21 cellular contexts compared by ENCODE assay signal in the genomic region with DNA sequence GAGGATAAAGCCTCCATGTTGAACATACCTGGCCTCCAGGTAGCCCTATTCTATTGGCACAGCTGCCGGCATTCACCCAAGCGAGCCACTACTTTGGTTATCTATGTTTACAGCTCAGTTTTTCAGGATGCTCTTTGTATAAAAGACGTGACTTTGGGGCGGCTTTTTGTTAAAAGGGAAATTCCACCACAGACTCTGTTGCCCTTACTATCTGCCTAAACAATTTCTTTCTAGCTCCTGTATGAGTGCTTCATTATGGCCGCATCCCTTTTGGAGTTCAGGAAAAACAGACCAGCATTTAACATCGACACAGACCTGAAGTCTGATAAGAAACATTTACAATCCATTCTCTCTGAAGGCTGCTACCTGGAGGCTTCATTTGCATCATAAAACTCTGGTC. TPM values are rescaled to one million over a fixed set of nuclear protein-coding genes. Genes with fewer than 3 reads are reported as not detected.
DNase-seq lines count a peak whose midpoint lies in the region; ATAC-seq and TF ChIP-seq lines count a peak whose summit lies in the region.
"Had no signal": no experiment of that assay in that cellular context is flagged by ENCODE, and none has a peak within 500 bp of the region (broad histone marks: within the 10 kb centered on the region; RNA-seq: fewer than 3 reads in every experiment).

No MANE protein-coding gene starts in this region.

- H3K27ac ChIP-seq in HUES6 (ENCODE audit: low read depth, low read length): peak overlapping the region; percentile 35; the same call in 1 of the 2 replicates
- H3K27ac ChIP-seq in iPS-18a (ENCODE audit: low read length): no peak overlapping the region
- H3K27ac ChIP-seq in right lobe of liver: no peak overlapping the region
- H3K27ac ChIP-seq: BLaER1, SJCRH30 had no signal

- DNase-seq in Caco-2: no peak
- no peak for DNase-seq in WTC11 (ENCODE audit: low spot score)
- DNase-seq in left colon: no peak
- no peak for DNase-seq in activated CD4-positive, alpha-beta T cell treated with anti-CD3 and anti-CD28 coated beads, Interleukin-2, amount 50 U/mL, for 48 hours
- DNase-seq in right lobe of liver: no peak
- DNase-seq: CD4-positive, alpha-beta T cell; COR-L47; DMS 273 treated with DMSO at 0.1 percent for 48 hours; Kasumi-1; NCI-H187; NCI-H446 treated with DMSO at 0.1 percent for 48 hours; SJCRH30 had no signal

- intact Hi-C loops in Caco-2 (cut with micrococcal nuclease; ENCODE audit: unreplicated experiment) (no loop called here), left colon (cut with DNase I, micrococcal nuclease) (no loop called here), right lobe of liver (cut with DNase I) (no loop called here)

- no peak overlapping the region for H3K9ac ChIP-seq in HUES6 (ENCODE audit: low read length)
- no peak overlapping the region for H3K9ac ChIP-seq in iPS-18a (ENCODE audit: low read length)
- H3K9ac ChIP-seq: BLaER1 had no signal

- CTCF ChIA-PET in Caco-2 (lab: Charles Lee): interaction anchor here (0.6 kb wide), 1 partner anchor 31 kb away, joined by 3 read pairs; no protein-coding TSS in a partner anchor
- CTCF ChIA-PET in WTC11 (lab: Charles Lee): interaction anchor here (0.6 to 2.0 kb wide), 8 partner anchors 21 to 87 kb away, joined by 3 to 9 read pairs (median 3); no protein-coding TSS in a partner anchor

- no peaks in the 10 kb centered on the region for H3K9me3 ChIP-seq in Caco-2
- H3K9me3 ChIP-seq in HUES6 (ENCODE audit: control insufficient read depth, insufficient read depth, low read depth, low read length): no peaks in the 10 kb centered on the region
- H3K9me3 ChIP-seq in iPS-18a (ENCODE audit: control insufficient read depth, low read depth, low read length): no peaks in the 10 kb centered on the region
- H3K9me3 ChIP-seq in right lobe of liver: no peaks in the 10 kb centered on the region
- H3K9me3 ChIP-seq: BLaER1, SJCRH30 had no signal

- H3K4me3 Mint-ChIP-seq in Caco-2 (ENCODE audit: unreplicated experiment) (no peak overlapping the region), WTC11 (peak overlapping the region; percentile 7; the same call in 1 of the 2 replicates)
- H3K4me3 Mint-ChIP-seq: CD4-positive, alpha-beta T cell had no signal

- TF ChIP-seq CTCF in Caco-2 (IDR thresholded peaks at IDR 0.05; ENCODE audit: insufficient read depth in 1 of 2, low read depth in 1 of 2, low read length in 1 of 2, severe bottlenecking in 1 of 2, unreplicated experiment in 1 of 2) (no peak), WTC11 (IDR thresholded peaks at IDR 0.05) (no peak), right lobe of liver (IDR thresholded peaks at IDR 0.05) (no peak)

- H3K9me3 Mint-ChIP-seq in Caco-2 (ENCODE audit: unreplicated experiment) (no peaks in the 10 kb centered on the region), WTC11 (peaks cover 17% of the 10 kb centered on the region)

- H3K27me3 Mint-ChIP-seq in Caco-2 (ENCODE audit: insufficient read depth, unreplicated experiment) (no peaks in the 10 kb centered on the region), WTC11 (ENCODE audit: low read depth) (peaks cover 5% of the 10 kb centered on the region)
- H3K27me3 Mint-ChIP-seq: CD4-positive, alpha-beta T cell had no signal

- H3K27ac Mint-ChIP-seq in Caco-2 (ENCODE audit: unreplicated experiment) (peak overlapping the region; percentile 34), WTC11 (peak overlapping the region; percentile 38)
- H3K27ac Mint-ChIP-seq: CD4-positive, alpha-beta T cell had no signal

- H3K4me3 ChIP-seq in Caco-2 (ENCODE audit: low read depth, low read length): no peak overlapping the region
- no peak overlapping the region for H3K4me3 ChIP-seq in HUES6 (ENCODE audit: low read depth, low read length)
- H3K4me3 ChIP-seq in iPS-18a (ENCODE audit: low read length): peak overlapping the region; percentile 23
- no peak overlapping the region for H3K4me3 ChIP-seq in right lobe of liver
- H3K4me3 ChIP-seq: BLaER1, SJCRH30 had no signal

- no peak for TF ChIP-seq POLR2A in right lobe of liver (IDR thresholded peaks at IDR 0.05)

- H3K27me3 ChIP-seq in Caco-2 (replicated peaks; ENCODE audit: control insufficient read depth, insufficient read depth, low read length) (no peaks in the 10 kb centered on the region), HUES6 (ENCODE audit: control insufficient read depth, insufficient read depth, low read length) (no peaks in the 10 kb centered on the region), iPS-18a (ENCODE audit: control insufficient read depth, insufficient read depth, low read length) (no peaks in the 10 kb centered on the region), right lobe of liver (no peaks in the 10 kb centered on the region)
- H3K27me3 ChIP-seq: BLaER1, SJCRH30 had no signal

- H3K4me1 Mint-ChIP-seq in Caco-2 (ENCODE audit: low read depth, unreplicated experiment) (peaks cover 46% of the 10 kb centered on the region), WTC11 (peaks cover 53% of the 10 kb centered on the region)

- no TSS peak for BruUV-seq in Caco-2 (replicated peaks; lab: Mats Ljungman, UMichigan)

- no peaks in the 10 kb centered on the region for H3K36me3 Mint-ChIP-seq in Caco-2 (ENCODE audit: insufficient read depth, unreplicated experiment)
- no peaks in the 10 kb centered on the region for H3K36me3 Mint-ChIP-seq in WTC11

- WGBS in right lobe of liver (ENCODE audit: insufficient coverage, low coverage, low lambda C conversion rate, missing lambda C conversion rate): 75% methylated on average over 6 of the region's 6 CpGs

- no peaks in the 10 kb centered on the region for H3K36me3 ChIP-seq in Caco-2 (ENCODE audit: control insufficient read depth, insufficient read depth, low read length)
- H3K36me3 ChIP-seq in HUES6 (ENCODE audit: control insufficient read depth, insufficient read depth, low read length): no peaks in the 10 kb centered on the region
- H3K36me3 ChIP-seq in iPS-18a (ENCODE audit: control insufficient read depth, low read depth, low read length): no peaks in the 10 kb centered on the region
- no peaks in the 10 kb centered on the region for H3K36me3 ChIP-seq in right lobe of liver
- H3K36me3 ChIP-seq: BLaER1, SJCRH30 had no signal

- ATAC-seq in WTC11 (no peak), left colon (no peak), right lobe of liver (no peak), HG03457 (IDR thresholded peaks at IDR 0.05; ENCODE audit: unreplicated experiment) (no peak)
- ATAC-seq: Panc1 had no signal

- peaks cover 28% of the 10 kb centered on the region for H3K4me1 ChIP-seq in Caco-2
- H3K4me1 ChIP-seq in HUES6 (ENCODE audit: control insufficient read depth, insufficient read depth, low read length): peaks cover 28% of the 10 kb centered on the region
- peaks cover 21% of the 10 kb centered on the region for H3K4me1 ChIP-seq in iPS-18a (ENCODE audit: control insufficient read depth, low read depth, low read length)
- peaks cover 0 to 8% (median 0%) of the 10 kb centered on the region in 4 donors for H3K4me1 ChIP-seq in right lobe of liver
- H3K4me1 ChIP-seq: SJCRH30 had no signal

- POLR2A ChIA-PET in Caco-2 (lab: Charles Lee): no interaction called here
- POLR2A ChIA-PET in WTC11 (lab: Charles Lee): no interaction called here

TF ChIP-seq in WTC11, 78 proteins besides CTCF, POLR2A, EP300 and RAD21 (continues in another document):
- TF ChIP-seq, protein P1, sequence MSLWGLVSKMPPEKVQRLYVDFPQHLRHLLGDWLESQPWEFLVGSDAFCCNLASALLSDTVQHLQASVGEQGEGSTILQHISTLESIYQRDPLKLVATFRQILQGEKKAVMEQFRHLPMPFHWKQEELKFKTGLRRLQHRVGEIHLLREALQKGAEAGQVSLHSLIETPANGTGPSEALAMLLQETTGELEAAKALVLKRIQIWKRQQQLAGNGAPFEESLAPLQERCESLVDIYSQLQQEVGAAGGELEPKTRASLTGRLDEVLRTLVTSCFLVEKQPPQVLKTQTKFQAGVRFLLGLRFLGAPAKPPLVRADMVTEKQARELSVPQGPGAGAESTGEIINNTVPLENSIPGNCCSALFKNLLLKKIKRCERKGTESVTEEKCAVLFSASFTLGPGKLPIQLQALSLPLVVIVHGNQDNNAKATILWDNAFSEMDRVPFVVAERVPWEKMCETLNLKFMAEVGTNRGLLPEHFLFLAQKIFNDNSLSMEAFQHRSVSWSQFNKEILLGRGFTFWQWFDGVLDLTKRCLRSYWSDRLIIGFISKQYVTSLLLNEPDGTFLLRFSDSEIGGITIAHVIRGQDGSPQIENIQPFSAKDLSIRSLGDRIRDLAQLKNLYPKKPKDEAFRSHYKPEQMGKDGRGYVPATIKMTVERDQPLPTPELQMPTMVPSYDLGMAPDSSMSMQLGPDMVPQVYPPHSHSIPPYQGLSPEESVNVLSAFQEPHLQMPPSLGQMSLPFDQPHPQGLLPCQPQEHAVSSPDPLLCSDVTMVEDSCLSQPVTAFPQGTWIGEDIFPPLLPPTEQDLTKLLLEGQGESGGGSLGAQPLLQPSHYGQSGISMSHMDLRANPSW (CRISPR knock-in tag; conservative IDR thresholded peaks at IDR 0.05; ENCODE audit: low read depth): no peak
- TF ChIP-seq ZNF671 (CRISPR knock-in tag; IDR thresholded peaks at IDR 0.05) (no peak), HMGA2 (CRISPR knock-in tag; IDR thresholded peaks at IDR 0.05) (no peak), SOX15 (CRISPR knock-in tag; IDR thresholded peaks at IDR 0.05) (no peak), TEAD1 (CRISPR knock-in tag; IDR thresholded peaks at IDR 0.05) (no peak)
- TF ChIP-seq, protein P2, sequence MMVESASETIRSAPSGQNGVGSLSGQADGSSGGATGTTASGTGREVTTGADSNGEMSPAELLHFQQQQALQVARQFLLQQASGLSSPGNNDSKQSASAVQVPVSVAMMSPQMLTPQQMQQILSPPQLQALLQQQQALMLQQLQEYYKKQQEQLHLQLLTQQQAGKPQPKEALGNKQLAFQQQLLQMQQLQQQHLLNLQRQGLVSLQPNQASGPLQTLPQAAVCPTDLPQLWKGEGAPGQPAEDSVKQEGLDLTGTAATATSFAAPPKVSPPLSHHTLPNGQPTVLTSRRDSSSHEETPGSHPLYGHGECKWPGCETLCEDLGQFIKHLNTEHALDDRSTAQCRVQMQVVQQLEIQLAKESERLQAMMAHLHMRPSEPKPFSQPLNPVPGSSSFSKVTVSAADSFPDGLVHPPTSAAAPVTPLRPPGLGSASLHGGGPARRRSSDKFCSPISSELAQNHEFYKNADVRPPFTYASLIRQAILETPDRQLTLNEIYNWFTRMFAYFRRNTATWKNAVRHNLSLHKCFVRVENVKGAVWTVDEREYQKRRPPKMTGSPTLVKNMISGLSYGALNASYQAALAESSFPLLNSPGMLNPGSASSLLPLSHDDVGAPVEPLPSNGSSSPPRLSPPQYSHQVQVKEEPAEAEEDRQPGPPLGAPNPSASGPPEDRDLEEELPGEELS (CRISPR knock-in tag; IDR thresholded peaks at IDR 0.05): no peak
- TF ChIP-seq, protein P3, sequence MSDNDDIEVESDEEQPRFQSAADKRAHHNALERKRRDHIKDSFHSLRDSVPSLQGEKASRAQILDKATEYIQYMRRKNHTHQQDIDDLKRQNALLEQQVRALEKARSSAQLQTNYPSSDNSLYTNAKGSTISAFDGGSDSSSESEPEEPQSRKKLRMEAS (CRISPR knock-in tag; IDR thresholded peaks at IDR 0.05): no peak

RNA-seq across cellular contexts. Expression of a gene that starts 9.1 kb away (rescaled TPM):
- total RNA-seq in Caco-2 (2022) (3.9 and 6.8 TPM in 2 replicates), WTC11 (2021) (not detected in 3 replicates), left colon (not detected), right lobe of liver (10 to 100 TPM in 3 of 6 experiments, 1 to 10 TPM in 3; 4.4 to 15.2 (median 9.0) TPM)
- total RNA-seq: CD4-positive, alpha-beta T cell; G401; H4; MCF 10A; SJCRH30; T-helper 1 cell treated with Interleukin-12 subunit alpha and Interleukin-12 subunit beta and Interleukin-4 antibody, amounts not matched to agents 30 ng/mL and 1 ng/mL, for 36 hours had no signal

RNA-seq across cellular contexts. Expression of a gene that starts 39.5 kb away (rescaled TPM):
- 86.5 and 93.8 TPM in 2 replicates for total RNA-seq in Caco-2 (2022)
- 13.7 to 15.9 TPM (median 15.0 TPM) in 3 replicates for total RNA-seq in WTC11 (2021)
- 10 to 100 TPM; 31.0 to 35.7 TPM for total RNA-seq in left colon
- 10 to 100 TPM; 26.6 to 66.6 (median 55.5) TPM for total RNA-seq in right lobe of liver
